8 cellular contexts compared by ENCODE assay signal in genomic region chr10:75111906-75112703, GRCh38. TPM values are rescaled to one million over a fixed set of nuclear protein-coding genes. Genes with fewer than 3 reads are reported as not detected.
DNase-seq lines count a peak whose midpoint lies in the region; ATAC-seq, FAIRE-seq and TF ChIP-seq lines count a peak whose summit lies in the region.

No MANE protein-coding gene starts in this region.

- H3K36me3 ChIP-seq in Panc1 (ENCODE audit: control insufficient read depth, insufficient read depth, low read length), result no peaks in the 10 kb centered on the region; the same call in 1 of the 2 replicates
- H3K36me3 ChIP-seq in neuronal stem cell (replicated peaks in 1 of 2; ENCODE audit: control insufficient read depth in 2 of 2, insufficient read depth in 2 of 2, low read length in 2 of 2), result no peaks in the 10 kb centered on the region

- H3K4me1 ChIP-seq in Panc1 (ENCODE audit: control insufficient read depth, insufficient read depth, low read length), result peaks cover 15% of the 10 kb centered on the region
- H3K4me1 ChIP-seq in neuronal stem cell (ENCODE audit: control insufficient read depth in 2 of 2, insufficient read depth in 1 of 2, low read depth in 1 of 2, low read length in 2 of 2), result no peaks in the 10 kb centered on the region

- H3K27ac ChIP-seq in Panc1 (ENCODE audit: low read length) (peak overlapping the region; percentile 92), neuronal stem cell (replicated peaks; ENCODE audit: low read length) (peak overlapping the region; percentile 95)

- FAIRE-seq in urothelium cell line (lab: Jason Lieb, UNC), result no peak

- H3K9me3 ChIP-seq in Panc1 (ENCODE audit: control insufficient read depth, insufficient read depth, low read depth, low read length) (no peaks in the 10 kb centered on the region), neuronal stem cell (replicated peaks in 1 of 2; ENCODE audit: control insufficient read depth in 2 of 2, insufficient read depth in 1 of 2, low read depth in 1 of 2, low read length in 2 of 2) (no peaks in the 10 kb centered on the region)

- H3K14ac ChIP-seq in neuronal stem cell (ENCODE audit: low read length), result peak overlapping the region; percentile 10

- H2BK120ac ChIP-seq in neuronal stem cell (ENCODE audit: low read depth, low read length), result peak overlapping the region; percentile 73

- peak overlapping the region; percentile 92 for H3K23ac ChIP-seq in neuronal stem cell (ENCODE audit: low read depth, low read length, poor library complexity)

- WGBS in neuronal stem cell (ENCODE audit: extremely low coverage in 2 of 2, insufficient read length in 2 of 2, insufficient replicate concordance in 1 of 2), 2 donors, result 100% methylated on average over 1 of the region's 23 CpGs

- H4K91ac ChIP-seq in neuronal stem cell (ENCODE audit: low read depth, low read length, poor library complexity), result no peak overlapping the region

- no peak overlapping the region for H3K9ac ChIP-seq in neuronal stem cell (ENCODE audit: low read depth, low read length, poor library complexity)

- intact Hi-C loops in Panc1 (cut with micrococcal nuclease; ENCODE audit: unreplicated experiment), result loop anchor here (5.0 kb wide), 1 partner anchor 120 kb away; no protein-coding TSS in a partner anchor

- in situ Hi-C loops in Panc1 (cut with HindIII; ENCODE audit: low pct_unique_long_range_greater_than_20kb, low sequenced_read_pairs), result no loop called here

- DNase-seq in C1 segment of cervical spinal cord (lab: John Stamatoyannopoulos, UW) (peak in 11 of 14 donors; percentile 52 to 79 (median 65)), GM19238 (ENCODE audit: insufficient read length, low spot score) (peak; percentile 48), Panc1 (ENCODE audit: low read depth, low spot score) (no peak), glomerular visceral epithelial cell (ENCODE audit: extremely low spot score) (peak; percentile 59), neuronal stem cell (ENCODE audit: low spot score) (peak; percentile 69), urothelium cell line (ENCODE audit: low spot score) (peak; percentile 67)
- peak; percentile 43 for DNase-seq in activated naive CD4-positive, alpha-beta T cell treated with anti-CD3 and anti-CD28 coated beads, Interleukin-2, amount 50 U/mL, for 16 hours

- no peaks in the 10 kb centered on the region for H3K27me3 ChIP-seq in Panc1 (ENCODE audit: control insufficient read depth, insufficient read depth, low read length)
- H3K27me3 ChIP-seq in neuronal stem cell (ENCODE audit: control insufficient read depth in 3 of 3, insufficient read depth in 3 of 3, low read depth in 1 of 3, low read length in 3 of 3), result no peaks in the 10 kb centered on the region

- H3K4ac ChIP-seq in neuronal stem cell (ENCODE audit: low read length), result no peak overlapping the region

- TF ChIP-seq CTCF in Panc1 (IDR thresholded peaks at IDR 0.05), result no peak

- H3K4me3 ChIP-seq in Panc1 (ENCODE audit: low read depth in 2 of 2, low read length in 2 of 2) (peak overlapping the region; percentile 86 to 97), neuronal stem cell (ENCODE audit: low read length in 2 of 2) (peak overlapping the region; percentile 68 to 94)

- no peak overlapping the region for H4K8ac ChIP-seq in neuronal stem cell (ENCODE audit: low read depth, low read length)

- H3K4me2 ChIP-seq in neuronal stem cell (ENCODE audit: insufficient read depth, low read length, poor library complexity, severe bottlenecking), result peak overlapping the region; percentile 72

- H3K18ac ChIP-seq in neuronal stem cell (ENCODE audit: low read length), result peak overlapping the region; percentile 97

- POLR2A ChIA-PET in Panc1 (lab: Charles Lee), result interaction anchor here (0.5 kb wide), 2 partner anchors 126 to 235 kb away, joined by 4 to 5 read pairs; no protein-coding TSS in a partner anchor

- H2AFZ ChIP-seq in neuronal stem cell (ENCODE audit: low read length), result peak overlapping the region; percentile 98

- H2AK5ac ChIP-seq in neuronal stem cell (ENCODE audit: low read depth, low read length), result peak overlapping the region; percentile 39

- H3K79me1 ChIP-seq in neuronal stem cell (ENCODE audit: low read depth, low read length), result no peaks in the 10 kb centered on the region

- no peak overlapping the region for H2BK12ac ChIP-seq in neuronal stem cell (ENCODE audit: low read length)

- BruUV-seq in Panc1 (replicated peaks; lab: Mats Ljungman, UMichigan), result no TSS peak

- CTCF ChIA-PET in Panc1 (lab: Charles Lee), result no interaction called here

- ATAC-seq in HG03354 (IDR thresholded peaks at IDR 0.05; ENCODE audit: poor library complexity, severe bottlenecking, unreplicated experiment) (peak; percentile 35), Panc1 (peak; percentile 63)

- H2BK15ac ChIP-seq in neuronal stem cell (ENCODE audit: low read length), result no peak overlapping the region

- peak overlapping the region; percentile 77 for H2BK5ac ChIP-seq in neuronal stem cell (ENCODE audit: low read length)

RNA-seq across cellular contexts. Expression of gene SAMD8, which starts 0.6 kb away (rescaled TPM):
- total RNA-seq in Panc1 (2021; ENCODE audit: unreplicated experiment), result 32.0 TPM
- 9.0 TPM for polyA plus RNA-seq in Panc1 (2012; ENCODE audit: insufficient read length)
- polyA plus RNA-seq in neuronal stem cell (2013, experiment 1 of 2), result 11.4 TPM
- polyA plus RNA-seq in neuronal stem cell (2013, experiment 2 of 2), result 12.2 TPM
